2 cellular contexts compared by ENCODE assay signal in genomic region chr10:74320026-74320425, GRCh38.
TF ChIP-seq lines count a peak whose summit lies in the region.

No MANE protein-coding gene starts in this region.

TF ChIP-seq in HEK293, 187 proteins besides CTCF, POLR2A, EP300 and RAD21 (continued from another document):
- TF ChIP-seq SETDB1 (IDR thresholded peaks at IDR 0.05; ENCODE audit: insufficient read length, low read length) (peak; percentile 92), SCRT1 (tag by site-specific recombination; IDR thresholded peaks at IDR 0.05; ENCODE audit: borderline replicate concordance) (no peak), ZNF549 (tag by site-specific recombination; IDR thresholded peaks at IDR 0.05) (no peak)
- TF ChIP-seq, protein P1, sequence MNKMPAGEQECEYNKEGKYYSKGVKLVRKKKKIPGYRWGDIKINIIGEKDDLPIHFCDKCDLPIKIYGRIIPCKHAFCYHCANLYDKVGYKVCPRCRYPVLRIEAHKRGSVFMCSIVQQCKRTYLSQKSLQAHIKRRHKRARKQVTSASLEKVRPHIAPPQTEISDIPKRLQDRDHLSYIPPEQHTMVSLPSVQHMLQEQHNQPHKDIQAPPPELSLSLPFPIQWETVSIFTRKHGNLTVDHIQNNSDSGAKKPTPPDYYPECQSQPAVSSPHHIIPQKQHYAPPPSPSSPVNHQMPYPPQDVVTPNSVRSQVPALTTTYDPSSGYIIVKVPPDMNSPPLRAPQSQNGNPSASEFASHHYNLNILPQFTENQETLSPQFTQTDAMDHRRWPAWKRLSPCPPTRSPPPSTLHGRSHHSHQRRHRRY (tag by site-specific recombination; IDR thresholded peaks at IDR 0.05): no peak

TF ChIP-seq in K562, 482 proteins besides CTCF, POLR2A, EP300 and RAD21 (continued from another document):
- no peak for TF ChIP-seq C11orf30 (IDR thresholded peaks at IDR 0.05; ENCODE audit: low read depth)
- TF ChIP-seq ZBTB11 (CRISPR knock-in tag; IDR thresholded peaks at IDR 0.05): no peak
- TF ChIP-seq USF1 (CRISPR knock-in tag; IDR thresholded peaks at IDR 0.05): no peak
- peak; percentile 94; the same call in 1 of the 2 replicates for TF ChIP-seq ZNF583 (CRISPR knock-in tag; IDR thresholded peaks at IDR 0.05)
- 0 out of 2 replicates have a peak, but pooled peaks have one; percentile 9 for TF ChIP-seq ZNF316 (IDR thresholded peaks at IDR 0.05)
- TF ChIP-seq ZNF282 (CRISPR knock-in tag; IDR thresholded peaks at IDR 0.05): no peak
- TF ChIP-seq RBM34 (IDR thresholded peaks at IDR 0.05; ENCODE audit: borderline replicate concordance, insufficient read depth, low read length): no peak
